8 cellular contexts compared by ENCODE assay signal in the genomic region with DNA sequence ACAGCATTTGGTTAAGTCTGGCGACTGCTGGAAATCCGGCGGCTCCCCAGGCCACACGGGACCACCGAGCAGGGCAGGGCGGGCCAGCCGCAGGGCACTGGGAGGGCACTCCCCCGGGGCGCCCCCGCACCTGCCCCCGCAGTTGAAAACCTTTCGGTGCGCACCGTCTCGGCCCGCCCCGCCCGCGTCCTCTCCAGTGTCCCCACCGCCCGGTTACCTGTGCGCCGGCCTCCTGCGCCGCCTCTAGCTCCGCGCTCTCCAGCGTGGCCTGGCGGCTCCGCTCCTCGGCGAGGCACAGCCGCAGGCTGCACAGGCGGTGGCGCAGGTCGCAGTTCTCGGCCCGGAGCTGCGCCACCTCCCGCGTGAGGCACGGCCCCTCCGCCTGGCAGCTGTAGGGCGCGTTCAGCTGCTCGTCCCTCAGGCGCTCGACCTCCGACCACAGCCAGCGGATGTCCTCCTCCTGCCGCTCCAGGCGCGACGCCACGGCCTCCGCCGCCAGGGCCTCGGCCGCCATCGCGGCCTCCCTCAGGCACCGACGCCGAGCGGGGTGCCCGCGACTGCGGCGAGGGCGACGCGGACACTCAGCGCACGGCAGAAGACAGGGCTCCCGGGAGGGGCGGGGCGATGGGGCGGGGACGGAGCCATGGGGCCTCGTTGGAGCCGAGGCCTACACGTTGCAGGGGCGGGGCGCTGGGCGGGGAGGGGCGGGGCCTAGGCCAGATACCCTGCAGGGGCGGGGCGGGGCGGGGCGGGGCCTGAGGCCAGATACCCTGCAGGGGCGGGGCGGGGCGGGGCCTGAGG. TPM values are rescaled to one million over a fixed set of nuclear protein-coding genes. Genes with fewer than 3 reads are reported as not detected.
DNase-seq lines count a peak whose midpoint lies in the region; FAIRE-seq and TF ChIP-seq lines count a peak whose summit lies in the region.

A gene (minus strand): TSS at position 600 of the 801 bp plus-strand sequence. CDS start 86 bp downstream, at position 514.

- DNase-seq in Caki2 (ENCODE audit: low read depth) (peak; percentile 85), GM20000 (ENCODE audit: low spot score) (peak; percentile 99), HS-5 (ENCODE audit: low read depth) (peak; percentile 60), NT2/D1 (ENCODE audit: low read depth, low spot score) (peak; percentile 84), endothelial cell of umbilical vein (ENCODE audit: low read depth, low spot score) (peak; percentile 90), middle frontal gyrus (ENCODE audit: extremely low spot score, low spot score) (peak; percentile 82)
- peak; percentile 86 for DNase-seq in activated CD8-positive, alpha-beta memory T cell treated with anti-CD3 and anti-CD28 coated beads, Interleukin-2, amount 50 U/mL, for 24 hours (ENCODE audit: extremely low read depth)
- DNase-seq in stimulated activated CD8-positive, alpha-beta memory T cell treated with anti-CD3 and anti-CD28 coated beads, Interleukin-2, amount 100 ng/mL, for 48 hours (ENCODE audit: low read depth in 2 of 2) = peak; percentile 94 to 96

- intact Hi-C loops in endothelial cell of umbilical vein (cut with micrococcal nuclease) = loop anchor here (1.0 to 2.0 kb wide), 5 partner anchors 22 to 430 kb away; a partner anchor contains a TSS

- H3K9ac ChIP-seq in NT2/D1 (ENCODE audit: insufficient read length, low read depth) (peak within 1 kb of the TSS; percentile 90), endothelial cell of umbilical vein (replicated peaks; ENCODE audit: extremely low read depth, insufficient read depth, low read length) (peak within 1 kb of the TSS; percentile 73)

- peaks cover 31% of the 10 kb centered on the region for H3K36me3 ChIP-seq in NT2/D1 (ENCODE audit: insufficient read depth, insufficient read length, low read length)
- H3K36me3 ChIP-seq in endothelial cell of umbilical vein (ENCODE audit: control insufficient read depth in 2 of 2, extremely low read depth in 1 of 2, insufficient read depth in 2 of 2, low read length in 2 of 2) = no peaks in the 10 kb centered on the region

- H3K4me3 ChIP-seq in NT2/D1 (ENCODE audit: insufficient read length, low read depth) = peak within 1 kb of the TSS; percentile 78
- peak within 1 kb of the TSS; percentile 65 to 91 (median 77) for H3K4me3 ChIP-seq in endothelial cell of umbilical vein (replicated peaks in 1 of 3; ENCODE audit: insufficient read depth in 1 of 3, low read depth in 1 of 3, low read length in 3 of 3)

- H3K27me3 ChIP-seq in NT2/D1 (ENCODE audit: insufficient read depth, insufficient read length) (no peaks in the 10 kb centered on the region), endothelial cell of umbilical vein (ENCODE audit: control insufficient read depth in 2 of 2, insufficient read depth in 2 of 2, low read length in 2 of 2) (no peaks in the 10 kb centered on the region)

- H3K4me1 ChIP-seq in NT2/D1 (ENCODE audit: insufficient read depth, insufficient read length) (no peaks in the 10 kb centered on the region), endothelial cell of umbilical vein (ENCODE audit: control insufficient read depth, extremely low read depth, insufficient read depth, low read length) (peaks cover 5% of the 10 kb centered on the region)

- H3K4me2 ChIP-seq in endothelial cell of umbilical vein (ENCODE audit: insufficient read depth, low read length) = peak within 1 kb of the TSS; percentile 71

- H3K27ac ChIP-seq in endothelial cell of umbilical vein (ENCODE audit: insufficient read depth, low read depth, low read length) = peak within 1 kb of the TSS; percentile 58

- H2AFZ ChIP-seq in endothelial cell of umbilical vein (ENCODE audit: low read depth, low read length) = peak within 1 kb of the TSS; percentile 99

- no peaks in the 10 kb centered on the region for H3K9me1 ChIP-seq in endothelial cell of umbilical vein (replicated peaks; ENCODE audit: control insufficient read depth, extremely low read depth, insufficient read depth, low read length)

- no peaks in the 10 kb centered on the region for H3K79me2 ChIP-seq in endothelial cell of umbilical vein (ENCODE audit: control insufficient read depth, insufficient read depth, low read length)

- no TSS peak for BruUV-seq in endothelial cell of umbilical vein (replicated peaks; lab: Mats Ljungman, UMichigan)

- in situ Hi-C loops in Caki2 (cut with HindIII; ENCODE audit: low pct_unique_long_range_greater_than_20kb, low sequenced_read_pairs) = no loop called here

- peak; percentile 86 for TF ChIP-seq POLR2A in endothelial cell of umbilical vein (IDR thresholded peaks at IDR 0.05; ENCODE audit: low read depth, low read length)

- POLR2A ChIA-PET in endothelial cell of umbilical vein (lab: Charles Lee) = interaction anchor here (1.8 kb wide), 1 partner anchor 41 kb away, joined by 5 read pairs; no protein-coding TSS in a partner anchor

- H3K9me3 ChIP-seq in NT2/D1 (ENCODE audit: insufficient read depth, low read length) (no peaks in the 10 kb centered on the region), endothelial cell of umbilical vein (replicated peaks; ENCODE audit: control insufficient read depth, insufficient read depth, low read length) (no peaks in the 10 kb centered on the region)

- H4K20me1 ChIP-seq in endothelial cell of umbilical vein (replicated peaks; ENCODE audit: control insufficient read depth, extremely low read depth, insufficient read depth, low read length) = no peaks in the 10 kb centered on the region

- CTCF ChIA-PET in endothelial cell of umbilical vein (lab: Charles Lee) = interaction anchor here (1.1 to 1.4 kb wide), 3 partner anchors 16 to 435 kb away, joined by 3 to 5 read pairs (median 3); no protein-coding TSS in a partner anchor

- dilution Hi-C loops in endothelial cell of umbilical vein (cut with MboI; ENCODE audit: extremely low pct_ligation_motif_present, low sequenced_read_pairs) = no loop called here

- peak; percentile 59 for FAIRE-seq in endothelial cell of umbilical vein (lab: Jason Lieb, UNC)

- TF ChIP-seq CTCF in GM20000 (IDR thresholded peaks at IDR 0.05; ENCODE audit: extremely low read depth, missing control alignments) = peak; percentile 24
- TF ChIP-seq CTCF in endothelial cell of umbilical vein (IDR thresholded peaks at IDR 0.05; ENCODE audit: extremely low read depth in 1 of 2, insufficient read depth in 1 of 2, low read depth in 1 of 2, low read length in 2 of 2) = no peak

TF ChIP-seq in endothelial cell of umbilical vein, 7 proteins besides CTCF, POLR2A, EP300 and RAD21:
- TF ChIP-seq MYC (IDR thresholded peaks at IDR 0.05; ENCODE audit: low read depth, low read length) = no peak
- peak; percentile 3 for TF ChIP-seq FOS (IDR thresholded peaks at IDR 0.05; ENCODE audit: borderline replicate concordance, insufficient read depth, low read length)
- TF ChIP-seq, protein P1, sequence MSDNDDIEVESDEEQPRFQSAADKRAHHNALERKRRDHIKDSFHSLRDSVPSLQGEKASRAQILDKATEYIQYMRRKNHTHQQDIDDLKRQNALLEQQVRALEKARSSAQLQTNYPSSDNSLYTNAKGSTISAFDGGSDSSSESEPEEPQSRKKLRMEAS (IDR thresholded peaks at IDR 0.05; ENCODE audit: insufficient read depth, insufficient read length) = no peak
- no peak for TF ChIP-seq EZH2 (IDR thresholded peaks at IDR 0.05; ENCODE audit: borderline replicate concordance, low read depth, low read length, severe bottlenecking)
- no peak for TF ChIP-seq GATA2 (IDR thresholded peaks at IDR 0.05; ENCODE audit: insufficient read depth, insufficient read length, low read depth, low read length)
- peak; percentile 81 for TF ChIP-seq POLR2AphosphoS5 (IDR thresholded peaks at IDR 0.05; ENCODE audit: insufficient read depth, low read depth, low read length)
- no peak for TF ChIP-seq JUN (IDR thresholded peaks at IDR 0.05; ENCODE audit: borderline replicate concordance, insufficient read depth, insufficient read length, low read depth)

RNA-seq across cellular contexts. Expression of the gene that starts here (rescaled TPM):
- total RNA-seq in Caki2 (2014; rRNA removed; shearing (Covaris generic); ENCODE audit: low replicate concordance) = 17.6 and 20.8 TPM in 2 replicates
- total RNA-seq in endothelial cell of umbilical vein = 7.7 and 8.2 TPM in 2 replicates
- 0.91 and 0.94 TPM in 2 replicates for polyA plus RNA-seq in endothelial cell of umbilical vein
- 1.6 and 2.0 TPM in 2 replicates for polyA plus RNA-seq in endothelial cell of umbilical vein (2011; cell fraction: cytosol; rRNA removed)
- polyA plus RNA-seq in endothelial cell of umbilical vein (2011; cell fraction: nucleus; rRNA removed) = 5.6 and 5.7 TPM in 2 replicates
- 4.2 and 4.6 TPM in 2 replicates for polyA plus RNA-seq in endothelial cell of umbilical vein (2012)
- 2.5 and 3.5 TPM in 2 replicates for polyA minus RNA-seq in endothelial cell of umbilical vein
- polyA minus RNA-seq in endothelial cell of umbilical vein (2011; cell fraction: cytosol; rRNA and poly(A)+ RNA removed) = 1.7 TPM
- 6.7 and 7.5 TPM in 2 replicates for polyA minus RNA-seq in endothelial cell of umbilical vein (2011; cell fraction: nucleus; rRNA and poly(A)+ RNA removed)

Comparison
In these comparisons a context has a peak if more than half of its experiments do, and no peak if none do; other contexts are left out.
1. Peak in every context shown above with its lines: DNase-seq, H3K4me3 ChIP-seq and H3K27ac ChIP-seq.